ENCODE assay signal across 7 cellular contexts in the genomic region with DNA sequence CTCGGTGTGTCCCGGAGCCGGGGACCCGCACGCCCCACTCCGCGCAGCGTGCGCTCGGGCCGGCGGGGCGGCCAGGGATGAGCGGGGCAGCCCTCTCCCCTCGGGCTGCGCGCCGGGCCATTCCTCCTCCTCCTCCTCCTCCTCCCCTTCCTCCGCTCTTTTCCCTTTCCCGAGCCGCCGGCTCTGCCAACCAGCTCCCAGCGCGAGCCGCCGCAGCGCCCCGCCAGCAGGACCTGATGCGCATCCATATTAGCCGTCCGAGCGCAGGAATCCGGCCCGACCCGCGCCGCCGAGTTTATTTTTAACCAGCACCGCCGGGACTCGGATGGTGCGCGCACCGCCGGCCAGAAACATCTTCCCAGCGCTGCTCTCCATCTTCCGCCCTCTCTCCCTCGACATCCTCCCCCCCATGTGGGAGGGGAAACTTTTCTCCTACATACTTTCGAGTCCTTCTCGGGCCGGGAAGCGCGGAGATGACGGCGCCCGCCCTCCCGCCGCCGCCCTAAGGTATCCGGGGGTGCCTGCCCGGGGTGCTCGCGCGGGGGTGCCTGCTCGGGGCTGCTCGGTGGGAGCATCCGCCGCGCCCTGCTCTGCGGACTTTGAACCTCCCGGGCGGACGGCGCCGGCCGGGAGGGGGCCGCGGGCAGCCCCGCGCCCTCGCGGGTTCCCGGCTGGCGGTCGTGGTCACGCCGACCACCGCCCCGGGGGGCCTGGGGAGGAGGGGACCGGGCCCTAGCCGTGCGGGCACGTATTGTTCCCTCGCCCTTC. TPM values are rescaled to one million over a fixed set of nuclear protein-coding genes. Genes with fewer than 3 reads are reported as not detected.
DNase-seq lines count a peak whose midpoint lies in the region; ATAC-seq, FAIRE-seq and TF ChIP-seq lines count a peak whose summit lies in the region.

No MANE protein-coding gene starts in this region.

- TSS peak; percentile 53 for BruUV-seq in HepG2 (replicated peaks; lab: Mats Ljungman, UMichigan)

- H3K9me3 Mint-ChIP-seq in activated B cell treated with CpG ODN at 0.5 μM for 24 hours = no peaks in the 10 kb centered on the region

- H3K9ac ChIP-seq in HepG2 (ENCODE audit: insufficient read depth, low read depth, low read length) = peak overlapping the region; percentile 91

- TF ChIP-seq RAD21 in HepG2 (CRISPR knock-in tag; IDR thresholded peaks at IDR 0.05) = peak; percentile 25; the same call in 1 of the 2 replicates

- POLR2A ChIA-PET in activated B cell treated with CpG ODN at 0.5 μM for 24 hours (lab: Charles Lee) (interaction anchor here (0.6 to 4.9 kb wide), 16 partner anchors 8 to 776 kb away, joined by 3 to 27 read pairs (median 6); no protein-coding TSS in a partner anchor), HepG2 (lab: Yijun Ruan, JAX) (interaction anchor here (0.5 to 3.1 kb wide), 14 partner anchors 11 to 869 kb away, joined by 3 to 18 read pairs (median 4); no protein-coding TSS in a partner anchor)

- H3K4me2 ChIP-seq in HepG2 (ENCODE audit: low read depth, low read length) = peak overlapping the region; percentile 98

- TF ChIP-seq CTCF in activated B cell treated with CpG ODN at 0.5 μM for 24 hours (IDR thresholded peaks at IDR 0.05) = no peak
- no peak for TF ChIP-seq CTCF in HepG2 (CRISPR knock-in tag; IDR thresholded peaks at IDR 0.05)

- TF ChIP-seq POLR2A in HepG2 (IDR thresholded peaks at IDR 0.05; ENCODE audit: insufficient read depth in 1 of 2, low read depth in 2 of 2, low read length in 2 of 2) = 0 out of 4 replicates have a peak, but pooled peaks of 1 of the 2 experiments have one; percentile 1

- H3K27me3 ChIP-seq in HepG2 (ENCODE audit: control insufficient read depth in 1 of 2, insufficient read depth in 2 of 2, low read length in 2 of 2) = no peaks in the 10 kb centered on the region; a peak in 1 of 5 replicates

- peak overlapping the region; percentile 92 for H3K27ac Mint-ChIP-seq in activated B cell treated with CpG ODN at 0.5 μM for 24 hours

- peak; percentile 26 for ATAC-seq in GM18867 (IDR thresholded peaks at IDR 0.05; ENCODE audit: unreplicated experiment)
- peak; percentile 9 for ATAC-seq in activated B cell treated with CpG ODN at 0.5 μM for 24 hours (ENCODE audit: low read depth)
- ATAC-seq in HepG2 = peak; percentile 40
- no peak for ATAC-seq in GM21360 (IDR thresholded peaks at IDR 0.05; ENCODE audit: unreplicated experiment)

- peaks cover 39% of the 10 kb centered on the region for H4K20me1 ChIP-seq in HepG2 (ENCODE audit: insufficient read depth, low read length)

- H3K4me1 ChIP-seq in HepG2 (ENCODE audit: insufficient read depth, low read length) = peaks cover 49% of the 10 kb centered on the region

- CTCF ChIA-PET in activated B cell treated with CpG ODN at 0.5 μM for 24 hours (lab: Charles Lee) = interaction anchor here (0.7 kb wide), 1 partner anchor 605 kb away, joined by 3 read pairs; no protein-coding TSS in a partner anchor
- CTCF ChIA-PET in HepG2 (lab: Yijun Ruan, JAX; ENCODE audit: low intra/inter-chr PET ratio, low total read pairs) = no interaction called here

- H3K27me3 Mint-ChIP-seq in activated B cell treated with CpG ODN at 0.5 μM for 24 hours = no peaks in the 10 kb centered on the region

- peaks cover 54% of the 10 kb centered on the region for H3K79me2 ChIP-seq in HepG2 (ENCODE audit: insufficient read depth, low read length)

- peaks cover 45% of the 10 kb centered on the region for H3K4me1 Mint-ChIP-seq in activated B cell treated with CpG ODN at 0.5 μM for 24 hours

- intact Hi-C loops in activated B cell treated with CpG ODN at 0.5 μM for 24 hours (cut with micrococcal nuclease) = no loop called here
- intact Hi-C loops in HepG2 (cut with micrococcal nuclease; ENCODE audit: unreplicated experiment) = loop anchor here (10.0 kb wide), 1 partner anchor 384 kb away; no protein-coding TSS in a partner anchor

- in situ Hi-C loops in HepG2 (cut with HindIII; ENCODE audit: extremely low pct_ligation_motif_present, low pct_unique_long_range_greater_than_20kb) = no loop called here

- FAIRE-seq in HTR-8/SVneo (lab: Jason Lieb, UNC) (no peak), HepG2 (lab: Jason Lieb, UNC) (no peak)

- 1% methylated on average over 56 of the region's 94 CpGs for WGBS in HepG2 (ENCODE audit: low lambda C conversion rate)

- no peak overlapping the region for H2AFZ ChIP-seq in HepG2 (ENCODE audit: low read length)

- no peak for TF ChIP-seq EP300 in HepG2 (IDR thresholded peaks at IDR 0.05; ENCODE audit: low read depth in 2 of 2, low read length in 2 of 2)
- TF ChIP-seq EP300 in HepG2 (CRISPR knock-in tag; IDR thresholded peaks at IDR 0.05; ENCODE audit: borderline replicate concordance) = no peak

- peak overlapping the region; percentile 95 for H3K4me3 Mint-ChIP-seq in activated B cell treated with CpG ODN at 0.5 μM for 24 hours

- peak overlapping the region; percentile 89 for H3K27ac ChIP-seq in HepG2 (ENCODE audit: extremely low read length, insufficient read depth, low read length)

- DNase-seq in HTR-8/SVneo (ENCODE audit: insufficient read length, low spot score) (peak; percentile 33), activated B cell treated with CpG ODN at 0.5 μM for 24 hours (peak; percentile 57), dedifferentiated amniotic fluid mesenchymal stem cell (ENCODE audit: extremely low spot score) (peak; percentile 34), HepG2 (ENCODE audit: low spot score) (peak; percentile 35)
- peak; percentile 33 to 42 for DNase-seq in stimulated activated CD4-positive, alpha-beta T cell treated with anti-CD3 and anti-CD28 coated beads, Interleukin-4, amount 100 ng/mL, for 48 hours (ENCODE audit: low read depth in 2 of 2)

- no peaks in the 10 kb centered on the region for H3K9me3 ChIP-seq in HepG2 (ENCODE audit: low read length)

- H3K4me3 ChIP-seq in HepG2 (replicated peaks in 1 of 3; ENCODE audit: insufficient read depth in 1 of 3, low read depth in 2 of 3, low read length in 3 of 3) = peak overlapping the region; percentile 91 to 98 (median 97)

- no peaks in the 10 kb centered on the region; a peak in 1 of 5 replicates for H3K36me3 ChIP-seq in HepG2 (replicated peaks in 1 of 2; ENCODE audit: control insufficient read depth in 1 of 2, insufficient read depth in 2 of 2, low read length in 2 of 2)

- peaks cover 16% of the 10 kb centered on the region for H3K36me3 Mint-ChIP-seq in activated B cell treated with CpG ODN at 0.5 μM for 24 hours (ENCODE audit: low read depth)

TF ChIP-seq in HepG2, 621 proteins besides CTCF, POLR2A, EP300 and RAD21 (continues in another document):
- TF ChIP-seq HMGA1 (CRISPR knock-in tag; conservative IDR thresholded peaks at IDR 0.05) (no peak), SCMH1 (CRISPR knock-in tag; IDR thresholded peaks at IDR 0.05; ENCODE audit: borderline replicate concordance) (no peak), ZNF816 (CRISPR knock-in tag; IDR thresholded peaks at IDR 0.05; ENCODE audit: borderline replicate concordance) (peak; percentile 69; the same call in 1 of the 2 replicates), ZFX (CRISPR knock-in tag; IDR thresholded peaks at IDR 0.05; ENCODE audit: low read depth) (no peak; the same call in none of the 2 replicates)
- TF ChIP-seq, protein P1, sequence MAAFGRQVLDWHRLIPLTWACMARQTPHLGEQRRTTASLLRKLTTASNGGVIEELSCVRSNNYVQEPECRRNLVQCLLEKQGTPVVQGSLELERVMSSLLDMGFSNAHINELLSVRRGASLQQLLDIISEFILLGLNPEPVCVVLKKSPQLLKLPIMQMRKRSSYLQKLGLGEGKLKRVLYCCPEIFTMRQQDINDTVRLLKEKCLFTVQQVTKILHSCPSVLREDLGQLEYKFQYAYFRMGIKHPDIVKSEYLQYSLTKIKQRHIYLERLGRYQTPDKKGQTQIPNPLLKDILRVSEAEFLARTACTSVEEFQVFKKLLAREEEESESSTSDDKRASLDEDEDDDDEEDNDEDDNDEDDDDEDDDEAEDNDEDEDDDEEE (CRISPR knock-in tag; IDR thresholded peaks at IDR 0.05) = no peak

RNA-seq across cellular contexts. Expression of a gene that starts 0.6 kb away (rescaled TPM):
- total RNA-seq in activated B cell treated with CpG ODN at 0.5 μM for 24 hours (62.2 and 67.7 TPM in 2 replicates), HepG2 (2016; rRNA removed; fragmentation: Illumina TruSeq; extraction: Trizol) (23.2 and 23.4 TPM in 2 replicates)
- 62.4 and 75.9 TPM in 2 replicates for total RNA-seq in HepG2 (2016; cell fraction: cytosol; rRNA removed; fragmentation: Illumina TruSeq; extraction: Trizol; ENCODE audit: low read depth)
- total RNA-seq in HepG2 (2016; cell fraction: insoluble cytoplasmic fraction; rRNA removed; fragmentation: Illumina TruSeq; extraction: Trizol) = 21.2 and 23.3 TPM in 2 replicates
- 33.9 and 40.6 TPM in 2 replicates for total RNA-seq in HepG2 (2016; cell fraction: membrane; rRNA removed; fragmentation: Illumina TruSeq; extraction: Trizol)
- 50.2 and 60.1 TPM in 2 replicates for total RNA-seq in HepG2 (2016; cell fraction: nucleus; rRNA removed; fragmentation: Illumina TruSeq; extraction: Trizol)
- polyA plus RNA-seq in HepG2 (2011; rRNA removed) = 6.1 and 6.2 TPM in 2 replicates
- 3.7 and 4.4 TPM in 2 replicates for polyA plus RNA-seq in HepG2 (2011; cell fraction: cytosol; rRNA removed)
- polyA plus RNA-seq in HepG2 (2011; cell fraction: nucleus; rRNA removed) = 24.2 and 27.1 TPM in 2 replicates
- polyA plus RNA-seq in HepG2 (2012) = 19.5 and 19.9 TPM in 2 replicates
- polyA plus RNA-seq in HepG2 (2016; cell fraction: cytosol; fragmentation: Illumina TruSeq; extraction: Trizol; ENCODE audit: low read depth) = 0.71 and 1.1 TPM in 2 replicates
- polyA plus RNA-seq in HepG2 (2016; cell fraction: insoluble cytoplasmic fraction; fragmentation: Illumina TruSeq; extraction: Trizol; ENCODE audit: low read depth) = 12.3 and 15.5 TPM in 2 replicates
- polyA plus RNA-seq in HepG2 (2016; cell fraction: membrane; fragmentation: Illumina TruSeq; extraction: Trizol; ENCODE audit: low read depth) = 1.6 and 2.2 TPM in 2 replicates
- polyA plus RNA-seq in HepG2 (2016; cell fraction: nucleus; fragmentation: Illumina TruSeq; extraction: Trizol; ENCODE audit: insufficient read depth, low read depth) = 45.7 and 47.4 TPM in 2 replicates
- 33.6 and 65.0 TPM in 2 replicates for polyA minus RNA-seq in HepG2 (2011; rRNA and poly(A)+ RNA removed; ENCODE audit: low replicate concordance)
- polyA minus RNA-seq in HepG2 (2011; cell fraction: cytosol; rRNA and poly(A)+ RNA removed) = 27.1 and 37.4 TPM in 2 replicates
- polyA minus RNA-seq in HepG2 (2011; cell fraction: nucleus; rRNA and poly(A)+ RNA removed) = 65.6 and 67.6 TPM in 2 replicates
